Comparison of ENCODE assay signal across 9 cellular contexts in the genomic region with DNA sequence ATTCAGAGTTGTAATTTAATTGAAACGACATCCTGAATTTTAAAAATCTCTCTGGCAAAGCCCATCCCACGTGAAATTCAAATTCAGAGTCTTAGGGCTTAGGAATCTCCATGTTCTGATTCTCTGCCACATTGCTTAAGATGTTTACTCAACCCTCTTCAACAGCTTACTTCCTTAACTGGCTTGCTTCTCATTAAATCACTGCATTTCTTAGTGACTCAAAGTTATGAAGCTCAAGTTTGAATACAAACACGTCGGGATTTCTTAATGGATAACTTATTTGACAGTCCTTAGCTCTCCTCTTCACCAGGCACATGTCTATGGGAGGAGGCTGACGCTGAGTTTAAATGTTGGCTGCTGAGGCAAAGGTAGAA.
DNase-seq lines count a peak whose midpoint lies in the region; TF ChIP-seq lines count a peak whose summit lies in the region.
"Had no signal": no experiment of that assay in that cellular context is flagged by ENCODE, and none has a peak within 500 bp of the region (broad histone marks: within the 10 kb centered on the region; RNA-seq: fewer than 3 reads in every experiment).

No MANE protein-coding gene starts in this region.

- peaks cover 10% of the 10 kb centered on the region for H3K4me1 Mint-ChIP-seq in progenitor cell of endocrine pancreas (ENCODE audit: low read depth)

- H3F3A ChIP-seq in Loucy (ENCODE audit: low read depth) = no peaks in the 10 kb centered on the region; the same call in 1 of the 2 replicates

- no peaks in the 10 kb centered on the region for H3K27me3 ChIP-seq in Loucy (ENCODE audit: insufficient read depth, low read length, poor library complexity, severe bottlenecking)
- no peaks in the 10 kb centered on the region for H3K27me3 ChIP-seq in muscle layer of duodenum (ENCODE audit: low read depth, low read length)

- peak overlapping the region; percentile 91 for H3K27ac ChIP-seq in muscle layer of duodenum (ENCODE audit: low read length)

- H3K4me3 ChIP-seq in AG04449 (ENCODE audit: low read depth, low read length) (no peak overlapping the region), Loucy (ENCODE audit: low read length, poor library complexity, severe bottlenecking) (peak overlapping the region; percentile 19), muscle layer of duodenum (ENCODE audit: low read depth in 1 of 2, low read length in 2 of 2) (peak overlapping the region; percentile 36 to 41)

- peaks cover 8% of the 10 kb centered on the region for H3K27me3 Mint-ChIP-seq in progenitor cell of endocrine pancreas

- no peak overlapping the region for H3K27ac Mint-ChIP-seq in progenitor cell of endocrine pancreas

- no peaks in the 10 kb centered on the region for H4K20me1 ChIP-seq in Loucy (ENCODE audit: insufficient read depth, low read length, poor library complexity, severe bottlenecking)

- no peak overlapping the region for H3K4me3 Mint-ChIP-seq in progenitor cell of endocrine pancreas (ENCODE audit: low read depth)

- no peaks in the 10 kb centered on the region for H3K79me2 ChIP-seq in Loucy (ENCODE audit: insufficient read depth, low read length)

- H3K36me3 ChIP-seq in Loucy (ENCODE audit: insufficient read depth, low read length) (no peaks in the 10 kb centered on the region), muscle layer of duodenum (ENCODE audit: control insufficient read depth in 1 of 2, insufficient read depth in 2 of 2, low read length in 2 of 2) (peaks cover 0 to 11% of the 10 kb centered on the region in 2 donors)

- no peaks in the 10 kb centered on the region for H3K9me3 ChIP-seq in Loucy (ENCODE audit: insufficient read depth, low read depth, low read length)
- H3K9me3 ChIP-seq in muscle layer of duodenum (ENCODE audit: control insufficient read depth in 1 of 2, low read length in 2 of 2) = no peaks in the 10 kb centered on the region

- TF ChIP-seq CTCF in AG04449 (IDR thresholded peaks at IDR 0.05; ENCODE audit: insufficient read depth, low read length, missing control alignments) = no peak
- no peak for TF ChIP-seq CTCF in Loucy (conservative IDR thresholded peaks at IDR 0.05; ENCODE audit: low read length)
- TF ChIP-seq CTCF in progenitor cell of endocrine pancreas (IDR thresholded peaks at IDR 0.05; ENCODE audit: unreplicated experiment) = no peak

- H3K4me1 ChIP-seq in Loucy (ENCODE audit: insufficient read depth, low read length, poor library complexity, severe bottlenecking) = peaks cover 26% of the 10 kb centered on the region
- peaks cover 8 to 14% of the 10 kb centered on the region in 2 donors for H3K4me1 ChIP-seq in muscle layer of duodenum (ENCODE audit: control insufficient read depth in 1 of 2, insufficient read depth in 2 of 2, low read length in 2 of 2)

- POLR2A ChIA-PET in AG04449 (lab: Yijun Ruan, JAX) = interaction anchor here (1.1 kb wide), 1 partner anchor 301 kb away, joined by 3 read pairs; no protein-coding TSS in a partner anchor

- H3K36me3 Mint-ChIP-seq in progenitor cell of endocrine pancreas (ENCODE audit: insufficient read depth) = no peaks in the 10 kb centered on the region

- peak overlapping the region; percentile 89 for H2AFZ ChIP-seq in Loucy (ENCODE audit: low read length)

- H3K4me2 ChIP-seq in Loucy (ENCODE audit: low read depth, low read length, poor library complexity, severe bottlenecking) = peak overlapping the region; percentile 61

- peak; percentile 46 for DNase-seq in AG04449 (ENCODE audit: low read depth, low spot score)
- DNase-seq in dedifferentiated amniotic fluid mesenchymal stem cell (ENCODE audit: extremely low spot score) = peak; percentile 44
- no peak for DNase-seq in stimulated activated CD4-positive, alpha-beta T cell treated with anti-CD3 and anti-CD28 coated beads, Interleukin-2, amount 100 ng/mL, for 24 hours
- DNase-seq in GOT3 (lab: John Stamatoyannopoulos, UW) = no peak
- DNase-seq in progenitor cell of endocrine pancreas (ENCODE audit: low spot score, unreplicated experiment) = no peak
- no peak for DNase-seq in T-helper 9 cell
- DNase-seq: Kasumi-1 had no signal

- CTCF ChIA-PET in AG04449 (lab: Yijun Ruan, JAX) = interaction anchor here (1.3 kb wide), 1 partner anchor 279 kb away, joined by 3 read pairs; no protein-coding TSS in a partner anchor

- no peaks in the 10 kb centered on the region for H3K9me3 Mint-ChIP-seq in progenitor cell of endocrine pancreas (ENCODE audit: low read depth)

- no peaks in the 10 kb centered on the region for H3K9me2 ChIP-seq in Loucy (replicated peaks; ENCODE audit: low read depth, low read length)

- no peak overlapping the region for H3K9ac ChIP-seq in Loucy (ENCODE audit: low read depth, low read length, poor library complexity, severe bottlenecking)

Comparison
In these comparisons a context has a peak if more than half of its experiments do, and no peak if none do; other contexts are left out.
1. DNase-seq: peak in AG04449 (single experiment) and dedifferentiated amniotic fluid mesenchymal stem cell (single experiment); none in stimulated activated CD4-positive, alpha-beta T cell treated with anti-CD3 and anti-CD28 coated beads, Interleukin-2, amount 100 ng/mL, for 24 hours (0 of 2), GOT3 (single experiment), progenitor cell of endocrine pancreas (single experiment) and T-helper 9 cell (single experiment).